21 cellular contexts compared by ENCODE assay signal in the genomic region with DNA sequence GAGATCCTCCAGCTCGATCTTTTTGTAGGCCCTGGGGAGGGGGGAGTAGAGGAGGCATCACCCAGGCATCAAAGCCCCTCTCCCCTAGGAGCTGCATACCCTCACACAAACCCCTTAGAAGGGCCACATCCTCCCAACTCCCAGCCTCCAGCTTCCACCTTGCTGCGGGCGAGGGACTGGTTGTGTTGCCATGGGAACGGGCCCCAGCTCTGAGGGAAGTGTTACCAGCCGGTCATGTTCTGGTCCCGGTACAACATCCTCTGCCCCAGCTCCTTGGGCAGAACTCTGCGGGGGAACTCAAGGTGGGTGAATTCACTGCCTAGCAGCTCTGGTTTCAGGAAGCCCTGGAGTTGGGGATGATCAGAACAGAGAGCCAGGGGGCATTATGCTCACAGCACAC. TPM values are rescaled to one million over a fixed set of nuclear protein-coding genes. Genes with fewer than 3 reads are reported as not detected.
"Had no signal": no experiment of that assay in that cellular context is flagged by ENCODE, and none has a peak within 500 bp of the region (broad histone marks: within the 10 kb centered on the region; RNA-seq: fewer than 3 reads in every experiment).

No MANE protein-coding gene starts in this region.

- H3K27me3 ChIP-seq: cardiac muscle cell, esophagus squamous epithelium, hepatocyte, tibial nerve, uterus had no signal

- H3K36me3 ChIP-seq: cardiac muscle cell, prostate gland, tibial nerve, uterus had no signal

- H3K27ac ChIP-seq: cardiac muscle cell, esophagus squamous epithelium, hepatocyte, prostate gland, tibial nerve, uterus had no signal

- DNase-seq: activated CD4-positive, alpha-beta T cell treated with anti-CD3 and anti-CD28 coated beads, Interleukin-2, amount 10 ng/mL, durations not matched to agents 24 days and 14 days; activated CD8-positive, alpha-beta memory T cell treated with anti-CD3 and anti-CD28 coated beads, Interleukin-2, amount 50 U/mL, for 4 hours; activated CD8-positive, alpha-beta T cell treated with anti-CD3 and anti-CD28 coated beads, Interleukin-2, amount 10 ng/mL, durations not matched to agents 7 days and 5 days; activated gamma-delta T cell; activated T-cell treated with anti-CD3 and anti-CD28 coated beads, Interleukin-2, amount 50 U/mL, for 72 hours; esophagus squamous epithelium; kidney; mesenchymal stem cell; natural killer cell; right cardiac atrium; small intestine; stimulated activated CD4-positive, alpha-beta T cell treated with anti-CD3 and anti-CD28 coated beads, Interleukin-4, amount 100 ng/mL, for 4 hours; stimulated activated CD8-positive, alpha-beta memory T cell treated with anti-CD3 and anti-CD28 coated beads, Interleukin-4, amount 100 ng/mL, for 48 hours; stimulated activated naive CD4-positive, alpha-beta T cell treated with Interleukin-2 at 50 U/mL for 16 hours; substantia nigra; uterus had no signal

- H3K9me3 ChIP-seq: esophagus squamous epithelium, prostate gland, tibial nerve, uterus had no signal

- ATAC-seq: activated CD8-positive, alpha-beta T cell treated with anti-CD3 and anti-CD28 coated beads, Interleukin-2, amount 10 ng/mL, durations not matched to agents 7 days and 5 days; activated naive CD4-positive, alpha-beta T cell treated with anti-CD3 and anti-CD28 coated beads, Interleukin-2, amount 50 U/mL, for 72 hours; activated T-cell treated with anti-CD3 and anti-CD28 coated beads, Interleukin-2, amount 50 U/mL, for 72 hours; natural killer cell; right cardiac atrium had no signal

- FAIRE-seq: kidney, small intestine had no signal

- H3K4me3 ChIP-seq: cardiac muscle cell, esophagus squamous epithelium, hepatocyte, prostate gland, tibial nerve, uterus had no signal

RNA-seq across cellular contexts. Expression of a gene that starts 4.1 kb away (rescaled TPM):
- total RNA-seq: activated CD8-positive, alpha-beta T cell treated with anti-CD3 and anti-CD28 coated beads, Interleukin-2, amount 10 ng/mL, durations not matched to agents 7 days and 5 days had no signal
